In the genomic region with DNA sequence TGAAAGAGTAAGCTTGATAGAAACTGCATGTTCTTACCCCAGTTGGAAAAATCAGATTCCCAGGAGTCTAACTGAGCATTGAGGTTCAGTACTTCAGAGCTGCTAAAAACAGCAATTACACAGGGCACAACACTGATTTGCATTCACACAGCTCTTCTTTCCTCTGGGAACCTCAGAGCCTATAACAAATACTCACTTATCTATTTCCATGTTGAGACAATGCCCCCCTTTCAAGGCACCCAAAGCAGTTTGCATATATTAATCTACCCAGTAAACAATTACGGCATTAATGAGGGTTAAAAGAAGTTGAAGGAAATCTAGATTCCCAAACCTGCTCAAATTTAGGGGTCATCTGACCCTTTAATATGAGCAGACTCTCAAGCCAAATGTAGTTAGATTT, we compare ENCODE assay signal across 27 cellular contexts.
"Had no signal": no experiment of that assay in that cellular context is flagged by ENCODE, and none has a peak within 500 bp of the region (broad histone marks: within the 10 kb centered on the region; RNA-seq: fewer than 3 reads in every experiment).

No MANE protein-coding gene starts in this region.

- H3K27ac ChIP-seq: breast epithelium, epithelial cell of prostate, esophagus squamous epithelium, hepatocyte, right lobe of liver, upper lobe of left lung, vagina had no signal

- H3K36me3 ChIP-seq: breast epithelium, esophagus squamous epithelium, right lobe of liver, upper lobe of left lung, vagina had no signal

- H3K4me3 Mint-ChIP-seq: activated B cell treated with CpG ODN at 0.5 μM for 24 hours; activated CD8-positive, alpha-beta memory T cell treated with anti-CD3 and anti-CD28 coated beads, Interleukin-2, amount 10 ng/mL, durations not matched to agents 7 days and 5 days; activated CD8-positive, alpha-beta T cell treated with anti-CD3 and anti-CD28 coated beads, Interleukin-2, amount 10 ng/mL, durations not matched to agents 7 days and 5 days; activated naive CD4-positive, alpha-beta T cell treated with anti-CD3 and anti-CD28 coated beads, Interleukin-2, amount 50 U/mL, for 24 hours; activated naive CD8-positive, alpha-beta T cell treated with anti-CD3 and anti-CD28 coated beads, Interleukin-2, amount 50 U/mL, for 24 hours; central memory CD8-positive, alpha-beta T cell; natural killer cell treated with Interleukin-12 subunit alpha and Interleukin-12 subunit beta and Interleukin-15 and Interleukin-18, amount 100 ng/mL, for 72 hours; T-helper 2 cell treated with Interferon-gamma antibody and Interleukin-4, amounts not matched to agents 5 μg/mL and 100 μg/mL, for 36 hours had no signal

- H3K27ac Mint-ChIP-seq: activated B cell treated with CpG ODN at 0.5 μM for 24 hours; activated CD8-positive, alpha-beta memory T cell treated with anti-CD3 and anti-CD28 coated beads, Interleukin-2, amount 10 ng/mL, durations not matched to agents 7 days and 5 days; activated CD8-positive, alpha-beta T cell treated with anti-CD3 and anti-CD28 coated beads, Interleukin-2, amount 10 ng/mL, durations not matched to agents 7 days and 5 days; activated naive CD4-positive, alpha-beta T cell treated with anti-CD3 and anti-CD28 coated beads, Interleukin-2, amount 50 U/mL, for 24 hours; activated naive CD8-positive, alpha-beta T cell treated with anti-CD3 and anti-CD28 coated beads, Interleukin-2, amount 50 U/mL, for 24 hours; activated T-helper 2 cell treated with anti-CD3 and anti-CD28 coated beads, Interferon-gamma antibody, Interleukin-2, Interleukin-4, amounts not matched to agents 10 μg/mL and 5 μg/mL and 100 μg/mL, durations not matched to agents 14 hours and 24 hours and 36 hours; natural killer cell treated with Interleukin-12 subunit alpha and Interleukin-12 subunit beta and Interleukin-15 and Interleukin-18, amount 100 ng/mL, for 72 hours; T-helper 2 cell treated with Interferon-gamma antibody and Interleukin-4, amounts not matched to agents 5 μg/mL and 100 μg/mL, for 36 hours had no signal

- H3K9me3 Mint-ChIP-seq: activated T-helper 2 cell treated with anti-CD3 and anti-CD28 coated beads, Interferon-gamma antibody, Interleukin-2, Interleukin-4, amounts not matched to agents 10 μg/mL and 5 μg/mL and 100 μg/mL, durations not matched to agents 14 hours and 24 hours and 36 hours had no signal

- H3K9me3 ChIP-seq: right lobe of liver had no signal

- H3K4me1 Mint-ChIP-seq: activated B cell treated with CpG ODN at 0.5 μM for 24 hours; activated CD8-positive, alpha-beta memory T cell treated with anti-CD3 and anti-CD28 coated beads, Interleukin-2, amount 10 ng/mL, durations not matched to agents 7 days and 5 days; activated naive CD4-positive, alpha-beta T cell treated with anti-CD3 and anti-CD28 coated beads, Interleukin-2, amount 50 U/mL, for 24 hours; activated naive CD8-positive, alpha-beta T cell treated with anti-CD3 and anti-CD28 coated beads, Interleukin-2, amount 50 U/mL, for 24 hours; central memory CD8-positive, alpha-beta T cell had no signal

- H3K27me3 ChIP-seq: breast epithelium, esophagus squamous epithelium, hepatocyte, right lobe of liver, upper lobe of left lung, vagina had no signal

- DNase-seq: activated B cell treated with CpG ODN at 0.5 μM for 24 hours; activated CD4-positive, alpha-beta T cell treated with anti-CD3 and anti-CD28 coated beads, Interleukin-2, amount 50 U/mL, for 1 hour; activated CD8-positive, alpha-beta memory T cell treated with anti-CD3 and anti-CD28 coated beads, Interleukin-2, amount 10 ng/mL, durations not matched to agents 7 days and 5 days; activated CD8-positive, alpha-beta T cell treated with anti-CD3 and anti-CD28 coated beads, Interleukin-2, amount 10 ng/mL, durations not matched to agents 7 days and 5 days; activated naive CD8-positive, alpha-beta T cell treated with anti-CD3 and anti-CD28 coated beads, Interleukin-2, amount 50 U/mL, for 24 hours; activated T-cell treated with anti-CD3 and anti-CD28 coated beads, Interleukin-2, amount 50 U/mL, for 48 hours; dermis blood vessel endothelial cell; effector CD8-positive, alpha-beta T cell; esophagus squamous epithelium; foreskin melanocyte; glutamatergic neuron; left colon; mammary epithelial cell; right lobe of liver; stimulated activated CD4-positive, alpha-beta T cell treated with anti-CD3 and anti-CD28 coated beads, Interleukin-2, amount 100 ng/mL, for 48 hours; stimulated activated naive CD4-positive, alpha-beta T cell treated with Interleukin-2 at 50 U/mL for 16 hours; T-helper 1 cell; upper lobe of left lung had no signal

- ATAC-seq: activated CD8-positive, alpha-beta memory T cell treated with anti-CD3 and anti-CD28 coated beads, Interleukin-2, amount 10 ng/mL, durations not matched to agents 7 days and 5 days; activated CD8-positive, alpha-beta T cell treated with anti-CD3 and anti-CD28 coated beads, Interleukin-2, amount 10 ng/mL, durations not matched to agents 7 days and 5 days; activated naive CD8-positive, alpha-beta T cell treated with anti-CD3 and anti-CD28 coated beads, Interleukin-2, amount 50 U/mL, for 24 hours; left colon; natural killer cell treated with Interleukin-12 subunit alpha and Interleukin-12 subunit beta and Interleukin-15 and Interleukin-18, amount 100 ng/mL, for 72 hours; right lobe of liver had no signal

- H3K36me3 Mint-ChIP-seq: activated CD8-positive, alpha-beta memory T cell treated with anti-CD3 and anti-CD28 coated beads, Interleukin-2, amount 10 ng/mL, durations not matched to agents 7 days and 5 days; activated naive CD4-positive, alpha-beta T cell treated with anti-CD3 and anti-CD28 coated beads, Interleukin-2, amount 50 U/mL, for 24 hours; natural killer cell treated with Interleukin-12 subunit alpha and Interleukin-12 subunit beta and Interleukin-15 and Interleukin-18, amount 100 ng/mL, for 72 hours had no signal

- H3K27me3 Mint-ChIP-seq: activated CD8-positive, alpha-beta memory T cell treated with anti-CD3 and anti-CD28 coated beads, Interleukin-2, amount 10 ng/mL, durations not matched to agents 7 days and 5 days had no signal

- H3K4me1 ChIP-seq: breast epithelium, esophagus squamous epithelium, right lobe of liver, upper lobe of left lung, vagina had no signal

- H3K4me3 ChIP-seq: breast epithelium, esophagus squamous epithelium, hepatocyte, right lobe of liver, upper lobe of left lung, vagina had no signal
